In the genomic region with DNA sequence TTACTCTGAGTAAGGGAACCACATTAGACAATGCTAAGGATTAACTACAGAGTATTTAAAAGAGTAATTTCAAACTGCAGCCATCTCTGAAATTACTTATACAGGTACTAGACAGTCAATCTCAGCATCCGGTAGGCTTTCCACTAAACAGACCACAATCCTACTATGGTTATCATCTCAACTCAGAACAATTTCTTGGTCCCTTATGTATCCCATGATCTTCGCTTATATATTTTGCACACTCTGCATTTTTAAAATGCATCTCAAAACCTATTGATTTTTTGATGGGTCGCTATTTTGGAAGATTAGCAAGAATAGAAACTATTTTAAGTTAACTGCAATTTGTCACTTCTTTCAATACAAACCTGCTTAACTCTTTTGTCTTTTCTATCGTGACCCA, we compare ENCODE assay signal across 8 cellular contexts. TPM values are rescaled to one million over a fixed set of nuclear protein-coding genes. Genes with fewer than 3 reads are reported as not detected.
A peak's percentile ranks its signal among the peaks of the same experiment; 100 is the strongest.
DNase-seq lines count a peak whose midpoint lies in the region; ATAC-seq and TF ChIP-seq lines count a peak whose summit lies in the region.

No MANE protein-coding gene starts in this region.

- TF ChIP-seq CTCF in CD14-positive monocyte (IDR thresholded peaks at IDR 0.05) (no peak), natural killer cell (IDR thresholded peaks at IDR 0.05) (no peak), GM13976 (IDR thresholded peaks at IDR 0.05; ENCODE audit: borderline replicate concordance, control extremely low read depth, extremely low read depth, insufficient read depth, missing control alignments) (no peak)

- in situ Hi-C loops in GM13976 (cut with MboI; ENCODE audit: low sequenced_read_pairs, unreplicated experiment) = no loop called here

- no peaks in the 10 kb centered on the region for H3K9me3 Mint-ChIP-seq in CD14-positive monocyte
- H3K9me3 Mint-ChIP-seq in central memory CD8-positive, alpha-beta T cell = no peaks in the 10 kb centered on the region
- H3K9me3 Mint-ChIP-seq in natural killer cell = no peaks in the 10 kb centered on the region

- no peak for DNase-seq in CD14-positive monocyte (ENCODE audit: low spot score)
- no peak for DNase-seq in central memory CD8-positive, alpha-beta T cell (ENCODE audit: low spot score in 2 of 2)
- no peak for DNase-seq in natural killer cell
- DNase-seq in GM13976 (ENCODE audit: low spot score) = no peak
- no peak for DNase-seq in COR-L47 (lab: John Stamatoyannopoulos, UW)

- peak overlapping the region; percentile 96 to 99 for H3K4me3 Mint-ChIP-seq in CD14-positive monocyte
- H3K4me3 Mint-ChIP-seq in central memory CD8-positive, alpha-beta T cell = peak overlapping the region; percentile 92
- peak overlapping the region; percentile 96 for H3K4me3 Mint-ChIP-seq in natural killer cell

- no peaks in the 10 kb centered on the region for H3K9me3 ChIP-seq in KOPT-K1 (ENCODE audit: insufficient read depth, low read length, poor library complexity, severe bottlenecking)

- H3K27me3 Mint-ChIP-seq in CD14-positive monocyte (ENCODE audit: low read depth in 3 of 3) (no peaks in the 10 kb centered on the region), natural killer cell (ENCODE audit: low read depth in 2 of 2) (no peaks in the 10 kb centered on the region)
- no peaks in the 10 kb centered on the region for H3K27me3 Mint-ChIP-seq in central memory CD8-positive, alpha-beta T cell

- peaks cover 15% of the 10 kb centered on the region for H3K36me3 ChIP-seq in KOPT-K1 (ENCODE audit: insufficient read depth, low read length)

- H3K36me3 Mint-ChIP-seq in CD14-positive monocyte (peaks cover 14 to 23% of the 10 kb centered on the region in 2 donors), natural killer cell (no peaks in the 10 kb centered on the region)
- H3K36me3 Mint-ChIP-seq in central memory CD8-positive, alpha-beta T cell (ENCODE audit: insufficient read depth) = peaks cover 17% of the 10 kb centered on the region

- H3K4me1 Mint-ChIP-seq in CD14-positive monocyte (peaks cover 50% of the 10 kb centered on the region), natural killer cell (peaks cover 53% of the 10 kb centered on the region in 2 donors)
- peaks cover 52% of the 10 kb centered on the region for H3K4me1 Mint-ChIP-seq in central memory CD8-positive, alpha-beta T cell

- intact Hi-C loops in CD14-positive monocyte (cut with micrococcal nuclease) (loop anchor here (10.0 kb wide), 5 partner anchors 92 to 912 kb away; partner anchors contain the start of genes RAB31 (in 2 of the 2) and NAPG (in 1 of the 2)), natural killer cell (cut with micrococcal nuclease) (loop anchor here (1.0 to 10.0 kb wide), 4 partner anchors 60 to 302 kb away; partner anchors contain the start of genes RALBP1 and VAPA)

- peak overlapping the region in 2 of 7 donors; percentile 89 to 97 for H3K27ac Mint-ChIP-seq in CD14-positive monocyte
- peak overlapping the region; percentile 93 for H3K27ac Mint-ChIP-seq in central memory CD8-positive, alpha-beta T cell (ENCODE audit: low read depth)
- H3K27ac Mint-ChIP-seq in natural killer cell = peak overlapping the region; percentile 90 to 91

- H3K27ac ChIP-seq in KOPT-K1 (ENCODE audit: low read depth, low read length, poor library complexity, severe bottlenecking) = peak overlapping the region; percentile 74

- ATAC-seq in central memory CD8-positive, alpha-beta T cell (replicated peaks; ENCODE audit: extremely low read depth, poor library complexity, severe bottlenecking) = peak; percentile 36
- ATAC-seq in natural killer cell (no peak), GM18498 (IDR thresholded peaks at IDR 0.05; ENCODE audit: unreplicated experiment) (no peak), HG02759 (IDR thresholded peaks at IDR 0.05; ENCODE audit: unreplicated experiment) (no peak)

RNA-seq across cellular contexts. Expression of gene PPP4R1, which starts 1.4 kb away (rescaled TPM):
- 10 to 100 TPM; 22.0 to 24.6 TPM for polyA plus RNA-seq in CD14-positive monocyte
- 100 to 1,000 TPM in 1 of 3 donors, 10 to 100 TPM in 2; 60.5 to 108 (median 72.6) TPM for total RNA-seq in natural killer cell
